ENCODE assay signal across 5 cellular contexts in the genomic region with DNA sequence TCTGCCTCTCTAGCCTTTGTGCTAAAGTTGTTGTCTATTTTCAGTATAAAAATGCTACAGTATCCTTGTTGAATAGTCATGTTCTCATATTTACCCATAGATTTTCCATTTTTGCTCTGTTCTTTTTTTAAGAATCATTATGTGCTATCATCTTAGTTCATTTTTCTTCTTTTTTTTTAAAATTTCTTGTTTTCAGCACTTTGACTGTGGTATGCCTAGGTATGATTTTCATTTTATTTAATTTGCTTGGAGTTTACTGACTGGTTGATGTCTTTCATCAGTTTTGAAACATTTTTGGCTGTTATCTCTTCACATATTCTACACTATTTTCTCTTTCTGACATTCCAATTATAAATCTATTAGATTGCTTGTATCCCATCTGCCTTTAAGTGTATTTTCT.
"Had no signal": no experiment of that assay in that cellular context is flagged by ENCODE, and none has a peak within 500 bp of the region (broad histone marks: within the 10 kb centered on the region; RNA-seq: fewer than 3 reads in every experiment).

No MANE protein-coding gene starts in this region.

- H3K4me1 Mint-ChIP-seq: GM23338, H9 had no signal

- H3K4me3 Mint-ChIP-seq: GM23338, H9 had no signal

- H3K9me3 Mint-ChIP-seq: GM23338 had no signal

- H3K27ac Mint-ChIP-seq: GM23338, H9 had no signal

- DNase-seq: H9, HCEC 1CT, IMR-90 had no signal

- ATAC-seq: GM23338, K562 had no signal
